Comparison of ENCODE assay signal across 9 cellular contexts in genomic region chr7:79452032-79452494, GRCh38. TPM values are rescaled to one million over a fixed set of nuclear protein-coding genes. Genes with fewer than 3 reads are reported as not detected.
A peak's percentile ranks its signal among the peaks of the same experiment; 100 is the strongest.
DNase-seq lines count a peak whose midpoint lies in the region; ATAC-seq and TF ChIP-seq lines count a peak whose summit lies in the region.
"Had no signal": no experiment of that assay in that cellular context is flagged by ENCODE, and none has a peak within 500 bp of the region (broad histone marks: within the 10 kb centered on the region; RNA-seq: fewer than 3 reads in every experiment).

No MANE protein-coding gene starts in this region.

- no peaks in the 10 kb centered on the region for H3K27me3 ChIP-seq in sigmoid colon

- intact Hi-C loops in sigmoid colon (cut with DNase I), result loop anchor here (5.0 kb wide), 1 partner anchor 155 kb away; no protein-coding TSS in a partner anchor

- no peaks in the 10 kb centered on the region for H3K36me3 ChIP-seq in sigmoid colon

- DNase-seq in NCI-H1092 treated with DMSO at 0.1 percent for 48 hours (lab: John Stamatoyannopoulos, UW) (peak; percentile 31), NCI-H1092 (lab: John Stamatoyannopoulos, UW) (no peak), NCI-H774 (lab: John Stamatoyannopoulos, UW) (peak; percentile 43), choroid plexus epithelial cell (ENCODE audit: low read depth) (peak; percentile 89), iris pigment epithelial cell (ENCODE audit: low read depth) (peak; percentile 94), sigmoid colon (peak; percentile 95)

- peak overlapping the region; percentile 90 to 97 (median 94) for H3K27ac ChIP-seq in sigmoid colon
- H3K27ac ChIP-seq: 22Rv1 had no signal

- 1 to 5% methylated on average over 27 of the region's 27 CpGs for WGBS in sigmoid colon, 2 donors

- peak; percentile 76 to 80 for TF ChIP-seq POLR2A in sigmoid colon (IDR thresholded peaks at IDR 0.05)

- ATAC-seq in HG02798 (IDR thresholded peaks at IDR 0.05; ENCODE audit: poor library complexity, unreplicated experiment), result no peak
- no peak for ATAC-seq in HG02759 (IDR thresholded peaks at IDR 0.05; ENCODE audit: unreplicated experiment)

- TF ChIP-seq CTCF in choroid plexus epithelial cell (conservative IDR thresholded peaks at IDR 0.05; ENCODE audit: low read depth, low read length) (no peak), sigmoid colon (IDR thresholded peaks at IDR 0.05) (no peak)

- peak in 2 of 4 donors; percentile 58 to 59 for TF ChIP-seq EP300 in sigmoid colon (IDR thresholded peaks at IDR 0.05)

- peaks cover 0 to 37% (median 27%) of the 10 kb centered on the region in 4 donors for H3K4me1 ChIP-seq in sigmoid colon

- no peaks in the 10 kb centered on the region for H3K9me3 ChIP-seq in sigmoid colon

- H3K4me3 ChIP-seq in choroid plexus epithelial cell (ENCODE audit: low read depth, low read length), result peak overlapping the region; percentile 88
- peak overlapping the region; percentile 74 to 84 (median 79) for H3K4me3 ChIP-seq in sigmoid colon

RNA-seq across cellular contexts. Expression of gene MAGI2, which starts 1.4 kb away (rescaled TPM):
- 10 to 100 TPM; 14.7 to 26.9 (median 18.6) TPM for total RNA-seq in sigmoid colon
- polyA plus RNA-seq in sigmoid colon, result 1 to 10 TPM in 2 of 3 donors, under 1 TPM in 1; 0.69 to 1.2 (median 1.1) TPM
